ENCODE assay signal across 8 cellular contexts in genomic region chr5:39072915-39073758, GRCh38. TPM values are rescaled to one million over a fixed set of nuclear protein-coding genes. Genes with fewer than 3 reads are reported as not detected.
DNase-seq lines count a peak whose midpoint lies in the region; ATAC-seq and TF ChIP-seq lines count a peak whose summit lies in the region.

No MANE protein-coding gene starts in this region.

- peak; percentile 51 for ATAC-seq in T-helper 17 cell
- ATAC-seq in body of pancreas = peak; percentile 17

- intact Hi-C loops in body of pancreas (cut with DNase I) = no loop called here

- peaks cover 21% of the 10 kb centered on the region for H3K4me1 ChIP-seq in body of pancreas
- peaks cover 39% of the 10 kb centered on the region for H3K4me1 ChIP-seq in skeletal muscle satellite cell (ENCODE audit: control insufficient read depth, insufficient read depth, low read length)

- no peaks in the 10 kb centered on the region for H3K27me3 ChIP-seq in body of pancreas
- no peaks in the 10 kb centered on the region for H3K27me3 ChIP-seq in skeletal muscle satellite cell (ENCODE audit: control insufficient read depth, insufficient read depth, low read length)

- H3K27ac Mint-ChIP-seq in T-helper 17 cell = peak overlapping the region; percentile 97

- H3K4me3 Mint-ChIP-seq in T-helper 17 cell = peak overlapping the region; percentile 95

- H3K36me3 ChIP-seq in body of pancreas (replicated peaks in 1 of 2; ENCODE audit: insufficient read depth in 1 of 2, low read depth in 2 of 2) (no peaks in the 10 kb centered on the region), skeletal muscle satellite cell (ENCODE audit: insufficient read depth, low read length) (peaks cover 5% of the 10 kb centered on the region)

- peak; percentile 43 for DNase-seq in HCEC 1CT
- DNase-seq in M059J (ENCODE audit: low read depth) = peak; percentile 67
- DNase-seq in T-helper 17 cell = peak in 2 of 3 donors; percentile 38 to 49
- DNase-seq in body of pancreas = peak; percentile 35 to 64 (median 46)
- DNase-seq in NCI-H187 treated with DMSO at 0.1 percent for 48 hours (lab: John Stamatoyannopoulos, UW) = no peak

- peaks cover 10% of the 10 kb centered on the region for H3K27me3 Mint-ChIP-seq in T-helper 17 cell

- peaks cover 35% of the 10 kb centered on the region for H3K4me1 Mint-ChIP-seq in T-helper 17 cell

- H3K9me3 ChIP-seq in T-helper 17 cell (ENCODE audit: control insufficient read depth, low read length, poor library complexity, severe bottlenecking) (no peaks in the 10 kb centered on the region), body of pancreas (no peaks in the 10 kb centered on the region), iPS-18c (ENCODE audit: control insufficient read depth, insufficient read depth, low read length) (no peaks in the 10 kb centered on the region), skeletal muscle satellite cell (replicated peaks; ENCODE audit: low read length) (no peaks in the 10 kb centered on the region)

- peak overlapping the region; percentile 99 for H3K4me2 ChIP-seq in skeletal muscle satellite cell (ENCODE audit: low read length)

- peak overlapping the region; percentile 99 for H3K9ac ChIP-seq in skeletal muscle satellite cell (ENCODE audit: low read depth, low read length)

- peak in 2 of 3 donors; percentile 22 to 36 for TF ChIP-seq POLR2A in body of pancreas (IDR thresholded peaks at IDR 0.05)

- peak overlapping the region; percentile 85 to 99 (median 98) for H3K27ac ChIP-seq in body of pancreas

- peaks cover 2% of the 10 kb centered on the region for H3K36me3 Mint-ChIP-seq in T-helper 17 cell (ENCODE audit: low read depth)

- H3K4me3 ChIP-seq in body of pancreas (peak overlapping the region; percentile 95 to 96), iPS-18c (ENCODE audit: insufficient read depth, low read depth, low read length) (peak overlapping the region; percentile 94), skeletal muscle satellite cell (ENCODE audit: low read length) (peak overlapping the region; percentile 100)

- TF ChIP-seq CTCF in GM12872 (IDR thresholded peaks at IDR 0.05; ENCODE audit: insufficient read depth, low read depth, low read length) (0 out of 3 replicates have a peak, but pooled peaks have one; percentile 4), body of pancreas (IDR thresholded peaks at IDR 0.05) (no peak)

- 1 to 2% methylated on average over 21 to 27 of the region's 27 CpGs for WGBS in body of pancreas, 2 donors

RNA-seq across cellular contexts. Expression of gene RICTOR, which starts 1.1 kb away (rescaled TPM):
- total RNA-seq in M059J (2014; rRNA removed; shearing (Covaris generic)) = 16.9 and 17.4 TPM in 2 replicates
- total RNA-seq in T-helper 17 cell = 10 to 100 TPM; 84.8 to 88.8 TPM
- total RNA-seq in body of pancreas = 10 to 100 TPM; 20.8 to 27.5 TPM
- 26.1 and 26.9 TPM in 2 replicates for total RNA-seq in skeletal muscle satellite cell (2012; rRNA removed)
